8 cellular contexts compared by ENCODE assay signal in the genomic region with DNA sequence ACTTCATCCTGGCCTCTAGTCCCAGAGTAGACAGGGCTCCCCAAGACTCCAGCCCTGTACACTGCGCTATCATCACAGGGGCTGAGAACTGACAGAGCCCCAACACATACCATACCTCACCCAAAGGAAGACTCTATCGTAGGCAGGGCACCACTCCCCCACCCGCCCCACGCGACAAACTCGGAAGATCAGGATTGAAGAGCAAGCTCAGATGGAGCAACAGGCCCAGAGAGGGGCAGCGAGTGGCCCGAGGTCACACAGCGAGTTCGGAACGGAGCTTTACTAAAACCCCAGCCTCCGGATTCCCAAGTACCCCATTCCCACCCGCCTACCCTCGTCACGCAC. TPM values are rescaled to one million over a fixed set of nuclear protein-coding genes. Genes with fewer than 3 reads are reported as not detected.
DNase-seq lines count a peak whose midpoint lies in the region; ATAC-seq, FAIRE-seq and TF ChIP-seq lines count a peak whose summit lies in the region.

No MANE protein-coding gene starts in this region.

- H3K27ac ChIP-seq in left ventricle myocardium inferior (replicated peaks): peak overlapping the region; percentile 86
- H3K27ac ChIP-seq in small intestine (ENCODE audit: low read depth in 1 of 2, low read length in 1 of 2): peak overlapping the region; percentile 3 to 15

- 4 to 5% (median 4%) methylated on average over 15 of the region's 15 CpGs for WGBS in small intestine, 3 donors

- no peak for FAIRE-seq in small intestine (lab: Jason Lieb, UNC)

- intact Hi-C loops in left ventricle myocardium inferior (cut with micrococcal nuclease): no loop called here

- TF ChIP-seq CTCF in AG09309 (IDR thresholded peaks at IDR 0.05; ENCODE audit: control insufficient read depth, insufficient read depth, low read depth, low read length, missing control alignments) (no peak), HFF-Myc (IDR thresholded peaks at IDR 0.05; ENCODE audit: low read depth, low read length, missing control alignments) (no peak), left ventricle myocardium inferior (IDR thresholded peaks at IDR 0.05; ENCODE audit: borderline replicate concordance) (no peak)

- peaks cover 9% of the 10 kb centered on the region for H3K36me3 ChIP-seq in left ventricle myocardium inferior
- H3K36me3 ChIP-seq in small intestine (ENCODE audit: control insufficient read depth in 2 of 2, insufficient read depth in 2 of 2, low read length in 2 of 2): peaks cover 0 to 4% of the 10 kb centered on the region in 2 donors

- ATAC-seq in HG03045 (IDR thresholded peaks at IDR 0.05; ENCODE audit: unreplicated experiment) (no peak), HG02610 (IDR thresholded peaks at IDR 0.05; ENCODE audit: unreplicated experiment) (no peak)

- H3K9me3 ChIP-seq in left ventricle myocardium inferior (replicated peaks) (no peaks in the 10 kb centered on the region), small intestine (ENCODE audit: control insufficient read depth, low read depth) (no peaks in the 10 kb centered on the region)

- DNase-seq in AG09309 (ENCODE audit: low read depth) (no peak), HFF-Myc (ENCODE audit: extremely low read depth, low read depth) (no peak), left ventricle myocardium inferior (no peak), small intestine (no peak), NOMO-1 (lab: John Stamatoyannopoulos, UW; ENCODE audit: unreplicated experiment in 2 of 2) (no peak)
- peak; percentile 60 for DNase-seq in activated CD8-positive, alpha-beta memory T cell treated with anti-CD3 and anti-CD28 coated beads, Interleukin-2, amount 50 U/mL, for 48 hours

- H3K27me3 ChIP-seq in left ventricle myocardium inferior (ENCODE audit: low read depth) (no peaks in the 10 kb centered on the region), small intestine (ENCODE audit: control insufficient read depth in 2 of 2, insufficient read depth in 2 of 2, low read length in 2 of 2) (no peaks in the 10 kb centered on the region)

- H3K4me3 ChIP-seq in AG09309 (ENCODE audit: control insufficient read depth, low read depth, low read length) (peak overlapping the region; percentile 52), HFF-Myc (replicated peaks; ENCODE audit: low read depth, low read length) (peak overlapping the region; percentile 65), left ventricle myocardium inferior (peak overlapping the region; percentile 89), small intestine (ENCODE audit: low read depth in 1 of 2, low read length in 2 of 2) (peak overlapping the region; percentile 79 to 92)

- peaks cover 59% of the 10 kb centered on the region for H3K4me1 ChIP-seq in left ventricle myocardium inferior
- H3K4me1 ChIP-seq in small intestine (ENCODE audit: control insufficient read depth in 2 of 2, insufficient read depth in 1 of 2, low read depth in 1 of 2, low read length in 1 of 2): peaks cover 0 to 7% of the 10 kb centered on the region in 2 donors

RNA-seq across cellular contexts. Expression of a gene that starts 15.7 kb away (rescaled TPM):
- 10.9 TPM for total RNA-seq in left ventricle myocardium inferior
- 10 to 100 TPM in 1 of 3 donors, 1 to 10 TPM in 2; 6.7 to 11.7 (median 6.8) TPM for polyA plus RNA-seq in small intestine

RNA-seq across cellular contexts. Expression of a gene that starts 58.7 kb away (rescaled TPM):
- 29.5 TPM for total RNA-seq in left ventricle myocardium inferior
- polyA plus RNA-seq in small intestine: 10 to 100 TPM; 13.9 to 24.7 (median 19.7) TPM
